ENCODE assay signal across 19 cellular contexts in the genomic region with DNA sequence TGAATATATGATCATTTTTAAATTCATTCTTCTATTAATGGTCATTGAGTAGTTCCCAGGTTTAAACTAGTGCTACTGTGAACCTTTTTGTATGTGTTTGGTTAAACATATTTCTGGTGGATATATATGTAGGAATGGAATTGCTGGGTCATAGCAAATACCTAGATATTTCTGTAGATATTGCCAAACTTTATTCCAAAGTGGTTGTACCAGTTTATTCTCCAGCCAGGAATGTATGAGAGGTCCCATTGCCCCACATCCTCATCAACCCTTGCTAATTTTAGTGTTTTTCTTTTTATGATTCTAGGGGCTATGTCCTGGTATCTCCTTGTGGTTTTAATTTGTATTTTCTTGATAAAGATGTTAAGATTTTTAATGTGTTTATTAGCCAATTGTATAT. TPM values are rescaled to one million over a fixed set of nuclear protein-coding genes. Genes with fewer than 3 reads are reported as not detected.
DNase-seq lines count a peak whose midpoint lies in the region; ATAC-seq and TF ChIP-seq lines count a peak whose summit lies in the region.
"Had no signal": no experiment of that assay in that cellular context is flagged by ENCODE, and none has a peak within 500 bp of the region (broad histone marks: within the 10 kb centered on the region; RNA-seq: fewer than 3 reads in every experiment).

No MANE protein-coding gene starts in this region.

- H3K4me2 ChIP-seq in SU-DHL-6 (ENCODE audit: low read depth, low read length, poor library complexity, severe bottlenecking) = peak overlapping the region; percentile 79

- TF ChIP-seq EP300 in esophagus muscularis mucosa (IDR thresholded peaks at IDR 0.05) = no peak

- H3K79me2 ChIP-seq in SU-DHL-6 (ENCODE audit: insufficient read depth, low read length) = peaks cover 83% of the 10 kb centered on the region

- H3K4me3 Mint-ChIP-seq in activated T-cell treated with anti-CD3 and anti-CD28 coated beads, Interleukin-2, amount 50 U/mL, for 72 hours = peak overlapping the region; percentile 5 to 29
- peak overlapping the region; percentile 12 for H3K4me3 Mint-ChIP-seq in stimulated activated memory B cell treated with anti-CD40 and anti-IgM and Interleukin-4, amounts not matched to agents 10 μg/mL and 1 μg/mL and 100 μg/mL, for 72 hours

- H3K9me3 ChIP-seq in SU-DHL-6 (ENCODE audit: insufficient read depth, low read length) (no peaks in the 10 kb centered on the region), esophagus muscularis mucosa (no peaks in the 10 kb centered on the region)
- H3K9me3 ChIP-seq: BE2C, stomach had no signal

- no peaks in the 10 kb centered on the region for H4K20me1 ChIP-seq in SU-DHL-6 (ENCODE audit: low read depth, low read length)

- ATAC-seq in activated T-cell treated with anti-CD3 and anti-CD28 coated beads, Interleukin-2, amount 50 U/mL, for 72 hours (replicated peaks in 1 of 2) = no peak
- no peak for ATAC-seq in stimulated activated memory B cell treated with anti-CD40 and anti-IgM and Interleukin-4, amounts not matched to agents 10 μg/mL and 1 μg/mL and 100 μg/mL, for 72 hours
- ATAC-seq in GM18519 (IDR thresholded peaks at IDR 0.05; ENCODE audit: low FRiP score, unreplicated experiment) = no peak
- ATAC-seq: esophagus mucosa; left cardiac atrium; naive thymus-derived CD8-positive, alpha-beta T cell had no signal

- peak overlapping the region; percentile 7 for H3K27ac Mint-ChIP-seq in activated T-cell treated with anti-CD3 and anti-CD28 coated beads, Interleukin-2, amount 50 U/mL, for 72 hours
- H3K27ac Mint-ChIP-seq in stimulated activated memory B cell treated with anti-CD40 and anti-IgM and Interleukin-4, amounts not matched to agents 10 μg/mL and 1 μg/mL and 100 μg/mL, for 72 hours = no peak overlapping the region

- no peak for TF ChIP-seq POLR2A in esophagus muscularis mucosa (IDR thresholded peaks at IDR 0.05; ENCODE audit: low read depth)

- H3F3A ChIP-seq in SU-DHL-6 (ENCODE audit: insufficient read depth) = peaks cover 14% of the 10 kb centered on the region

- H3K27me3 ChIP-seq in SU-DHL-6 (ENCODE audit: low read length) = no peaks in the 10 kb centered on the region
- H3K27me3 ChIP-seq in esophagus muscularis mucosa = no peaks in the 10 kb centered on the region
- H3K27me3 ChIP-seq: BE2C, stomach had no signal

- H3K27ac ChIP-seq in SU-DHL-6 (ENCODE audit: low read depth, low read length) (no peak overlapping the region), esophagus muscularis mucosa (replicated peaks in 1 of 4) (peak overlapping the region; percentile 9 to 99 (median 27))
- H3K27ac ChIP-seq: stomach had no signal

- no peak for DNase-seq in activated T-cell treated with anti-CD3 and anti-CD28 coated beads, Interleukin-2, amount 50 U/mL, for 72 hours
- DNase-seq in activated T-cell treated with anti-CD3 and anti-CD28 coated beads for 4 hours (no peak), esophagus muscularis mucosa (ENCODE audit: extremely low spot score) (no peak), NCI-H2227 treated with DMSO at 0.1 percent for 48 hours (lab: John Stamatoyannopoulos, UW) (no peak), foreskin fibroblast (no peak)
- DNase-seq: activated CD4-positive, alpha-beta T cell treated with anti-CD3 and anti-CD28 coated beads for 48 hours; activated gamma-delta T cell treated with Interleukin-2 at 50 U/mL for 16 hours; amygdala; BE2C; central memory CD4-positive, alpha-beta T cell; left cardiac atrium; mesenchymal stem cell; naive thymus-derived CD8-positive, alpha-beta T cell; NCI-H524; stomach had no signal

- H3K36me3 Mint-ChIP-seq in activated T-cell treated with anti-CD3 and anti-CD28 coated beads, Interleukin-2, amount 50 U/mL, for 72 hours (ENCODE audit: insufficient read depth in 2 of 2) = peaks cover 10 to 12% of the 10 kb centered on the region in 2 donors
- H3K36me3 Mint-ChIP-seq in stimulated activated memory B cell treated with anti-CD40 and anti-IgM and Interleukin-4, amounts not matched to agents 10 μg/mL and 1 μg/mL and 100 μg/mL, for 72 hours = peaks cover 16% of the 10 kb centered on the region

- intact Hi-C loops in esophagus muscularis mucosa (cut with DNase I) = no loop called here

- H3K4me1 ChIP-seq in esophagus muscularis mucosa = peaks cover 33 to 62% (median 53%) of the 10 kb centered on the region in 4 donors

- H3K9me3 Mint-ChIP-seq in activated T-cell treated with anti-CD3 and anti-CD28 coated beads, Interleukin-2, amount 50 U/mL, for 72 hours = no peaks in the 10 kb centered on the region
- H3K9me3 Mint-ChIP-seq in stimulated activated memory B cell treated with anti-CD40 and anti-IgM and Interleukin-4, amounts not matched to agents 10 μg/mL and 1 μg/mL and 100 μg/mL, for 72 hours = no peaks in the 10 kb centered on the region
- H3K9me3 Mint-ChIP-seq: naive thymus-derived CD8-positive, alpha-beta T cell had no signal

- H2AFZ ChIP-seq in SU-DHL-6 (ENCODE audit: low read depth, low read length, severe bottlenecking) = no peak overlapping the region

- TF ChIP-seq CTCF in SU-DHL-6 (IDR thresholded peaks at IDR 0.05; ENCODE audit: insufficient read depth, low read length, poor library complexity, severe bottlenecking) (no peak), esophagus muscularis mucosa (IDR thresholded peaks at IDR 0.05) (no peak), foreskin fibroblast (IDR thresholded peaks at IDR 0.05; ENCODE audit: low read depth, low read length) (no peak)

- H3K9ac ChIP-seq in SU-DHL-6 (ENCODE audit: low read length) = no peak overlapping the region

- H3K4me1 Mint-ChIP-seq in activated T-cell treated with anti-CD3 and anti-CD28 coated beads, Interleukin-2, amount 50 U/mL, for 72 hours (ENCODE audit: low read depth) = peaks cover 61% of the 10 kb centered on the region
- H3K4me1 Mint-ChIP-seq in stimulated activated memory B cell treated with anti-CD40 and anti-IgM and Interleukin-4, amounts not matched to agents 10 μg/mL and 1 μg/mL and 100 μg/mL, for 72 hours = peaks cover 44% of the 10 kb centered on the region

- H3K27me3 Mint-ChIP-seq in activated T-cell treated with anti-CD3 and anti-CD28 coated beads, Interleukin-2, amount 50 U/mL, for 72 hours (ENCODE audit: low read depth) = no peaks in the 10 kb centered on the region
- no peaks in the 10 kb centered on the region for H3K27me3 Mint-ChIP-seq in stimulated activated memory B cell treated with anti-CD40 and anti-IgM and Interleukin-4, amounts not matched to agents 10 μg/mL and 1 μg/mL and 100 μg/mL, for 72 hours

- H3K36me3 ChIP-seq in SU-DHL-6 (ENCODE audit: low read length) (no peaks in the 10 kb centered on the region), esophagus muscularis mucosa (peaks cover 0 to 14% (median 3%) of the 10 kb centered on the region in 4 donors)

- no peak overlapping the region for H3K4me3 ChIP-seq in SU-DHL-6 (ENCODE audit: insufficient read depth, low read length, poor library complexity, severe bottlenecking)
- no peak overlapping the region for H3K4me3 ChIP-seq in esophagus muscularis mucosa
- H3K4me3 ChIP-seq in foreskin fibroblast (ENCODE audit: low read depth in 1 of 2, low read length in 2 of 2) = no peak overlapping the region
- H3K4me3 ChIP-seq: stomach had no signal

- H3K9me2 ChIP-seq in SU-DHL-6 (replicated peaks; ENCODE audit: insufficient read depth, low read length) = no peaks in the 10 kb centered on the region

RNA-seq across cellular contexts. Expression of a gene that starts 3.1 kb away (rescaled TPM):
- total RNA-seq in activated T-cell treated with anti-CD3 and anti-CD28 coated beads, Interleukin-2, amount 50 U/mL, for 72 hours = 10 to 100 TPM; 49.0 to 61.5 TPM
- 10 to 100 TPM; 73.0 to 90.3 (median 87.0) TPM for total RNA-seq in esophagus muscularis mucosa

RNA-seq across cellular contexts. Expression of a gene that starts 3.5 kb away (rescaled TPM):
- total RNA-seq in activated T-cell treated with anti-CD3 and anti-CD28 coated beads, Interleukin-2, amount 50 U/mL, for 72 hours = 1 to 10 TPM; 1.2 to 2.0 TPM
- total RNA-seq in esophagus muscularis mucosa = 10 to 100 TPM; 30.5 to 48.6 (median 37.3) TPM

Comparison
In these comparisons a context has a peak if more than half of its experiments do, and no peak if none do; other contexts are left out.
1. RNA of a gene that starts 3.5 kb away (total RNA-seq): 30.5 to 48.6 TPM in esophagus muscularis mucosa; 1.2 to 2.0 TPM in activated T-cell treated with anti-CD3 and anti-CD28 coated beads, Interleukin-2, amount 50 U/mL, for 72 hours; every median in the first group is over 10 times any median in the second.